ENCODE assay signal across 1 cellular context in the genomic region with DNA sequence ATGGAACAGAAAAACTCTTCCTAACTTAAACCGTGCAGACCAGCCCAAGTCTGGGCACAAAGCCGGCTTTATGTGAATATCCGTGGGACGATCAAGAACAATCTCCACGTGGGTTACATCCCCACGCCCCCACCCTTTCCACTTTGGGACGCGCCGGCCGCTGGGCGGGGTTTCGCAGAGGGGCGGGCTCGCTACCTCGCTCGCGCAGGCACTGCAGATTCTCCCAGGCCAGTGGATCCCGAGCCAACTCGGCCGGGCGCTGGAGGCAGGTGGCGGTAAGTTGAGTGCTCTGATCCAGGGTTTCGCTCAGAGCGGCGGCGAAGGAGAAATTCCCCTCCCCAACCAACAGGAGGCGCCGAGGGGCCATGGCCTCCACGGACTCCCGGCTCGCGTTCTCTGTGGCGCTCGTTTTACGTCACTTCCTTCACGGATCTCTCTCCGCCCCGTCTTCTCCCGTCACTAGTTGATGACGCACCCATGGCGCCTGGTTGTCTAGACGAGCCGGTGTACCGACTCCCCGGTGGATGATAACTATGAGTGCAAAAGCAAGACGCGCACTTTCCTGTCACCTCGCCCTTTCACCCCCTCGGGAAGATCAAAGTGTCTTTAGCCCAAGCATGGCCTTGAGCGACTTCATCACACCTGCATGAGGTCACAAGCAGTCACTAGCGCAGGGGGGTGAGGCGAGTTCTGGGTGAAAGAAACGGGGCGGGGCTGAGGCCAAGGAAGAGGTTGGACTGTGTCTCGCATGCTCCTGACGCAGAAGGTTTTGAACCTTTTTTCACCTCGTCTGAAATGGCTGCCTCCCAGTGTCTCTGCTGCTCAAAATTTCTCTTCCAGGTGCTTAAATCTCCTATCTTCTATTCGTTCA.
TF ChIP-seq lines count a peak whose summit lies in the region.

A gene with protein sequence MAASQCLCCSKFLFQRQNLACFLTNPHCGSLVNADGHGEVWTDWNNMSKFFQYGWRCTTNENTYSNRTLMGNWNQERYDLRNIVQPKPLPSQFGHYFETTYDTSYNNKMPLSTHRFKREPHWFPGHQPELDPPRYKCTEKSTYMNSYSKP (plus strand): TSS at position 776 of the 871 bp plus-strand sequence. CDS start 20 bp downstream, at position 796.
A gene with protein sequence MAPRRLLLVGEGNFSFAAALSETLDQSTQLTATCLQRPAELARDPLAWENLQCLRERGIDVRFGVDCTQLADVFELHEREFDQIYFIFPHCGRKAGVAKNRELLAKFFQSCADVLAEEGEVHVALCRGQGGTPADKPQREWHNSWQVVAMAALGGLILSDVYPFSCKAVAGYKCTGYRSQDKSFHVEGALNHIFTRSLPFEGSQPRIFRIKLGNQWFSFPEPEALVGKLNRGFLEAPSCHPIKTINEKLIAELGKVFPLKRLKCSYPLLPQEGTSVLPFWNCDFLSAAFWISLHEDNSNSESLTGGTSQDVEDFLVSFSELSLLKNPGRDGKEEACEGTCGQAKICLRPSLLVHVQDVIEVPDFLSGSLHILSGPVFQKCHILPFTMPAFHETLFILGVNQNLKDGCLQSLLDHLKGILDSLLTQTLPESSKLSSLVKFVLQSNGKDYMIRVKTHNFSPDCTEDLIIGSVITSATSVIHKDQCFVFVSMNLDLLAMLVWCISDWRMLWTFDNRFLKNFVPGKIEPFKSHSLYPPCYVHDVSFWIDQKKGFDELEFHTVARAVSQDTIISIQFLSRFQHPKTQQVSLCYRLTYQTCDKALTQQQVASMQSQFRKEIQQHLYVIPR (minus strand): TSS at position 400 of the 871 bp plus-strand sequence. CDS start 33 bp downstream, at position 367.

TF ChIP-seq in HepG2, 621 proteins besides CTCF, POLR2A, EP300 and RAD21 (continued from another document and continues in another):
- no peak for TF ChIP-seq NFIC (IDR thresholded peaks at IDR 0.05; ENCODE audit: low read length)
- TF ChIP-seq ZNF841 (CRISPR knock-in tag; IDR thresholded peaks at IDR 0.05; ENCODE audit: borderline replicate concordance): no peak
- TF ChIP-seq HMG20B (CRISPR knock-in tag; conservative IDR thresholded peaks at IDR 0.05): no peak; the same call in 1 of the 2 replicates
- TF ChIP-seq CBX5 (CRISPR knock-in tag; IDR thresholded peaks at IDR 0.05; ENCODE audit: borderline replicate concordance): 0 out of 2 replicates have a peak, but pooled peaks have one; percentile 70
- TF ChIP-seq MTA1 (CRISPR knock-in tag; IDR thresholded peaks at IDR 0.05; ENCODE audit: borderline replicate concordance): peak; percentile 81; the same call in 1 of the 2 replicates
- TF ChIP-seq ZFP36L2 (CRISPR knock-in tag; IDR thresholded peaks at IDR 0.05): no peak; the same call in 1 of the 2 replicates
- peak; percentile 70 for TF ChIP-seq MED8 (CRISPR knock-in tag; IDR thresholded peaks at IDR 0.05; ENCODE audit: insufficient replicate concordance)
- TF ChIP-seq, protein P1, sequence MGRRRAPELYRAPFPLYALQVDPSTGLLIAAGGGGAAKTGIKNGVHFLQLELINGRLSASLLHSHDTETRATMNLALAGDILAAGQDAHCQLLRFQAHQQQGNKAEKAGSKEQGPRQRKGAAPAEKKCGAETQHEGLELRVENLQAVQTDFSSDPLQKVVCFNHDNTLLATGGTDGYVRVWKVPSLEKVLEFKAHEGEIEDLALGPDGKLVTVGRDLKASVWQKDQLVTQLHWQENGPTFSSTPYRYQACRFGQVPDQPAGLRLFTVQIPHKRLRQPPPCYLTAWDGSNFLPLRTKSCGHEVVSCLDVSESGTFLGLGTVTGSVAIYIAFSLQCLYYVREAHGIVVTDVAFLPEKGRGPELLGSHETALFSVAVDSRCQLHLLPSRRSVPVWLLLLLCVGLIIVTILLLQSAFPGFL (CRISPR knock-in tag; IDR thresholded peaks at IDR 0.05): no peak
- TF ChIP-seq, protein P2, sequence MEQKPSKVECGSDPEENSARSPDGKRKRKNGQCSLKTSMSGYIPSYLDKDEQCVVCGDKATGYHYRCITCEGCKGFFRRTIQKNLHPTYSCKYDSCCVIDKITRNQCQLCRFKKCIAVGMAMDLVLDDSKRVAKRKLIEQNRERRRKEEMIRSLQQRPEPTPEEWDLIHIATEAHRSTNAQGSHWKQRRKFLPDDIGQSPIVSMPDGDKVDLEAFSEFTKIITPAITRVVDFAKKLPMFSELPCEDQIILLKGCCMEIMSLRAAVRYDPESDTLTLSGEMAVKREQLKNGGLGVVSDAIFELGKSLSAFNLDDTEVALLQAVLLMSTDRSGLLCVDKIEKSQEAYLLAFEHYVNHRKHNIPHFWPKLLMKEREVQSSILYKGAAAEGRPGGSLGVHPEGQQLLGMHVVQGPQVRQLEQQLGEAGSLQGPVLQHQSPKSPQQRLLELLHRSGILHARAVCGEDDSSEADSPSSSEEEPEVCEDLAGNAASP (CRISPR knock-in tag; IDR thresholded peaks at IDR 0.05; ENCODE audit: borderline replicate concordance): no peak; the same call in 1 of the 2 replicates
- no peak for TF ChIP-seq ZNF563 (CRISPR knock-in tag; IDR thresholded peaks at IDR 0.05)
- TF ChIP-seq, protein P3, sequence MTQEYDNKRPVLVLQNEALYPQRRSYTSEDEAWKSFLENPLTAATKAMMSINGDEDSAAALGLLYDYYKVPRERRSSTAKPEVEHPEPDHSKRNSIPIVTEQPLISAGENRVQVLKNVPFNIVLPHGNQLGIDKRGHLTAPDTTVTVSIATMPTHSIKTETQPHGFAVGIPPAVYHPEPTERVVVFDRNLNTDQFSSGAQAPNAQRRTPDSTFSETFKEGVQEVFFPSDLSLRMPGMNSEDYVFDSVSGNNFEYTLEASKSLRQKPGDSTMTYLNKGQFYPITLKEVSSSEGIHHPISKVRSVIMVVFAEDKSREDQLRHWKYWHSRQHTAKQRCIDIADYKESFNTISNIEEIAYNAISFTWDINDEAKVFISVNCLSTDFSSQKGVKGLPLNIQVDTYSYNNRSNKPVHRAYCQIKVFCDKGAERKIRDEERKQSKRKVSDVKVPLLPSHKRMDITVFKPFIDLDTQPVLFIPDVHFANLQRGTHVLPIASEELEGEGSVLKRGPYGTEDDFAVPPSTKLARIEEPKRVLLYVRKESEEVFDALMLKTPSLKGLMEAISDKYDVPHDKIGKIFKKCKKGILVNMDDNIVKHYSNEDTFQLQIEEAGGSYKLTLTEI (CRISPR knock-in tag; conservative IDR thresholded peaks at IDR 0.05): no peak
- TF ChIP-seq ZKSCAN8 (CRISPR knock-in tag; IDR thresholded peaks at IDR 0.05; ENCODE audit: borderline replicate concordance): peak; percentile 60; the same call in 1 of the 2 replicates
- TF ChIP-seq, protein P4, sequence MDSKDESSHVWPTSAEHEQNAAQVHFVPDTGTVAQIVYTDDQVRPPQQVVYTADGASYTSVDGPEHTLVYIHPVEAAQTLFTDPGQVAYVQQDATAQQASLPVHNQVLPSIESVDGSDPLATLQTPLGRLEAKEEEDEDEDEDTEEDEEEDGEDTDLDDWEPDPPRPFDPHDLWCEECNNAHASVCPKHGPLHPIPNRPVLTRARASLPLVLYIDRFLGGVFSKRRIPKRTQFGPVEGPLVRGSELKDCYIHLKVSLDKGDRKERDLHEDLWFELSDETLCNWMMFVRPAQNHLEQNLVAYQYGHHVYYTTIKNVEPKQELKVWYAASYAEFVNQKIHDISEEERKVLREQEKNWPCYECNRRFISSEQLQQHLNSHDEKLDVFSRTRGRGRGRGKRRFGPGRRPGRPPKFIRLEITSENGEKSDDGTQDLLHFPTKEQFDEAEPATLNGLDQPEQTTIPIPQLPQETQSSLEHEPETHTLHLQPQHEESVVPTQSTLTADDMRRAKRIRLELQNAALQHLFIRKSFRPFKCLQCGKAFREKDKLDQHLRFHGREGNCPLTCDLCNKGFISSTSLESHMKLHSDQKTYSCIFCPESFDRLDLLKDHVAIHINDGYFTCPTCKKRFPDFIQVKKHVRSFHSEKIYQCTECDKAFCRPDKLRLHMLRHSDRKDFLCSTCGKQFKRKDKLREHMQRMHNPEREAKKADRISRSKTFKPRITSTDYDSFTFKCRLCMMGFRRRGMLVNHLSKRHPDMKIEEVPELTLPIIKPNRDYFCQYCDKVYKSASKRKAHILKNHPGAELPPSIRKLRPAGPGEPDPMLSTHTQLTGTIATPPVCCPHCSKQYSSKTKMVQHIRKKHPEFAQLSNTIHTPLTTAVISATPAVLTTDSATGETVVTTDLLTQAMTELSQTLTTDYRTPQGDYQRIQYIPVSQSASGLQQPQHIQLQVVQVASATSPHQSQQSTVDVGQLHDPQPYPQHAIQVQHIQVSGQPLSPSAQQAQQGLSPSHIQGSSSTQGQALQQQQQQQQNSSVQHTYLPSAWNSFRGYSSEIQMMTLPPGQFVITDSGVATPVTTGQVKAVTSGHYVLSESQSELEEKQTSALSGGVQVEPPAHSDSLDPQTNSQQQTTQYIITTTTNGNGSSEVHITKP (CRISPR knock-in tag; IDR thresholded peaks at IDR 0.05; ENCODE audit: low read depth): peak; percentile 97
- TF ChIP-seq ZNF296 (CRISPR knock-in tag; conservative IDR thresholded peaks at IDR 0.05): no peak
- TF ChIP-seq SOX5 (CRISPR knock-in tag; IDR thresholded peaks at IDR 0.05; ENCODE audit: borderline replicate concordance): peak; percentile 23; the same call in 1 of the 2 replicates
- peak; percentile 64; the same call in 1 of the 2 replicates for TF ChIP-seq ZNF598 (CRISPR knock-in tag; IDR thresholded peaks at IDR 0.05; ENCODE audit: borderline replicate concordance)
- TF ChIP-seq GZF1 (CRISPR knock-in tag; IDR thresholded peaks at IDR 0.05): peak; percentile 82
- TF ChIP-seq ZNF562 (CRISPR knock-in tag; IDR thresholded peaks at IDR 0.05; ENCODE audit: borderline replicate concordance): no peak
- TF ChIP-seq THYN1 (CRISPR knock-in tag; IDR thresholded peaks at IDR 0.05; ENCODE audit: borderline replicate concordance, low read depth): no peak
- TF ChIP-seq ZNF138 (CRISPR knock-in tag; IDR thresholded peaks at IDR 0.05; ENCODE audit: low read depth): no peak; the same call in 1 of the 2 replicates
- TF ChIP-seq ZSCAN29 (CRISPR knock-in tag; conservative IDR thresholded peaks at IDR 0.05): peak; percentile 87
- TF ChIP-seq, protein P5, sequence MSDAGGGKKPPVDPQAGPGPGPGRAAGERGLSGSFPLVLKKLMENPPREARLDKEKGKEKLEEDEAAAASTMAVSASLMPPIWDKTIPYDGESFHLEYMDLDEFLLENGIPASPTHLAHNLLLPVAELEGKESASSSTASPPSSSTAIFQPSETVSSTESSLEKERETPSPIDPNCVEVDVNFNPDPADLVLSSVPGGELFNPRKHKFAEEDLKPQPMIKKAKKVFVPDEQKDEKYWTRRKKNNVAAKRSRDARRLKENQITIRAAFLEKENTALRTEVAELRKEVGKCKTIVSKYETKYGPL (CRISPR knock-in tag; IDR thresholded peaks at IDR 0.05): no peak
- TF ChIP-seq KLF9 (CRISPR knock-in tag; IDR thresholded peaks at IDR 0.05; ENCODE audit: low read depth): no peak
- 0 out of 2 replicates have a peak, but pooled peaks have one; percentile 80 for TF ChIP-seq ZFP82 (CRISPR knock-in tag; IDR thresholded peaks at IDR 0.05; ENCODE audit: borderline replicate concordance)
- peak; percentile 22; the same call in 1 of the 2 replicates for TF ChIP-seq NRL (CRISPR knock-in tag; IDR thresholded peaks at IDR 0.05; ENCODE audit: borderline replicate concordance)
- TF ChIP-seq, protein P6, sequence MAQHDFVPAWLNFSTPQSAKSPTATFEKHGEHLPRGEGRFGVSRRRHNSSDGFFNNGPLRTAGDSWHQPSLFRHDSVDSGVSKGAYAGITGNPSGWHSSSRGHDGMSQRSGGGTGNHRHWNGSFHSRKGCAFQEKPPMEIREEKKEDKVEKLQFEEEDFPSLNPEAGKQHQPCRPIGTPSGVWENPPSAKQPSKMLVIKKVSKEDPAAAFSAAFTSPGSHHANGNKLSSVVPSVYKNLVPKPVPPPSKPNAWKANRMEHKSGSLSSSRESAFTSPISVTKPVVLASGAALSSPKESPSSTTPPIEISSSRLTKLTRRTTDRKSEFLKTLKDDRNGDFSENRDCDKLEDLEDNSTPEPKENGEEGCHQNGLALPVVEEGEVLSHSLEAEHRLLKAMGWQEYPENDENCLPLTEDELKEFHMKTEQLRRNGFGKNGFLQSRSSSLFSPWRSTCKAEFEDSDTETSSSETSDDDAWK (CRISPR knock-in tag; IDR thresholded peaks at IDR 0.05): no peak
- peak; percentile 75; the same call in 1 of the 2 replicates for TF ChIP-seq ZNF572 (CRISPR knock-in tag; IDR thresholded peaks at IDR 0.05)
- no peak for TF ChIP-seq MBNL3 (CRISPR knock-in tag; conservative IDR thresholded peaks at IDR 0.05)
- TF ChIP-seq, protein P7, sequence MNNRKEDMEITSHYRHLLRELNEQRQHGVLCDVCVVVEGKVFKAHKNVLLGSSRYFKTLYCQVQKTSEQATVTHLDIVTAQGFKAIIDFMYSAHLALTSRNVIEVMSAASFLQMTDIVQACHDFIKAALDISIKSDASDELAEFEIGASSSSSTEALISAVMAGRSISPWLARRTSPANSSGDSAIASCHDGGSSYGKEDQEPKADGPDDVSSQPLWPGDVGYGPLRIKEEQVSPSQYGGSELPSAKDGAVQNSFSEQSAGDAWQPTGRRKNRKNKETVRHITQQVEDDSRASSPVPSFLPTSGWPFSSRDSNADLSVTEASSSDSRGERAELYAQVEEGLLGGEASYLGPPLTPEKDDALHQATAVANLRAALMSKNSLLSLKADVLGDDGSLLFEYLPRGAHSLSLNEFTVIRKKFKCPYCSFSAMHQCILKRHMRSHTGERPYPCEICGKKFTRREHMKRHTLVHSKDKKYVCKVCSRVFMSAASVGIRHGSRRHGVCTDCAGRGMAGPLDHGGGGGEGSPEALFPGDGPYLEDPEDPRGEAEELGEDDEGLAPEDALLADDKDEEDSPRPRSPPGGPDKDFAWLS (CRISPR knock-in tag; IDR thresholded peaks at IDR 0.05; ENCODE audit: borderline replicate concordance): no peak
- TF ChIP-seq CHCHD3 (CRISPR knock-in tag; IDR thresholded peaks at IDR 0.05): no peak
- TF ChIP-seq, protein P8, sequence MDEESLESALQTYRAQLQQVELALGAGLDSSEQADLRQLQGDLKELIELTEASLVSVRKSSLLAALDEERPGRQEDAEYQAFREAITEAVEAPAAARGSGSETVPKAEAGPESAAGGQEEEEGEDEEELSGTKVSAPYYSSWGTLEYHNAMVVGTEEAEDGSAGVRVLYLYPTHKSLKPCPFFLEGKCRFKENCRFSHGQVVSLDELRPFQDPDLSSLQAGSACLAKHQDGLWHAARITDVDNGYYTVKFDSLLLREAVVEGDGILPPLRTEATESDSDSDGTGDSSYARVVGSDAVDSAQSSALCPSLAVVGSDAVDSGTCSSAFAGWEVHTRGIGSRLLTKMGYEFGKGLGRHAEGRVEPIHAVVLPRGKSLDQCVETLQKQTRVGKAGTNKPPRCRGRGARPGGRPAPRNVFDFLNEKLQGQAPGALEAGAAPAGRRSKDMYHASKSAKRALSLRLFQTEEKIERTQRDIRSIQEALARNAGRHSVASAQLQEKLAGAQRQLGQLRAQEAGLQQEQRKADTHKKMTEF (CRISPR knock-in tag; IDR thresholded peaks at IDR 0.05): peak; percentile 89
- TF ChIP-seq RNF2 (conservative IDR thresholded peaks at IDR 0.05; ENCODE audit: low read depth): no peak
- peak; percentile 18; the same call in 1 of the 2 replicates for TF ChIP-seq ATF7 (IDR thresholded peaks at IDR 0.05)
- peak; percentile 59 for TF ChIP-seq ATF7 (CRISPR knock-in tag; IDR thresholded peaks at IDR 0.05)
- TF ChIP-seq ZNF160 (CRISPR knock-in tag; IDR thresholded peaks at IDR 0.05): 0 out of 2 replicates have a peak, but pooled peaks have one; percentile 69
- TF ChIP-seq ZSCAN21 (CRISPR knock-in tag; IDR thresholded peaks at IDR 0.05; ENCODE audit: borderline replicate concordance): peak; percentile 48; the same call in 1 of the 2 replicates
- no peak for TF ChIP-seq TAF15 (IDR thresholded peaks at IDR 0.05; ENCODE audit: low read depth, low read length, poor library complexity, severe bottlenecking)
- TF ChIP-seq THAP11 (CRISPR knock-in tag; IDR thresholded peaks at IDR 0.05): peak; percentile 94
